8 cellular contexts compared by ENCODE assay signal in genomic region chr6:30411515-30412207, GRCh38.
A peak's percentile ranks its signal among the peaks of the same experiment; 100 is the strongest.
DNase-seq lines count a peak whose midpoint lies in the region; ATAC-seq and TF ChIP-seq lines count a peak whose summit lies in the region.

No MANE protein-coding gene starts in this region.

- peak; percentile 29 to 77 (median 55) for DNase-seq in CD8-positive, alpha-beta T cell
- DNase-seq in HT1080 (ENCODE audit: low read depth) (peak; percentile 48), SJSA1 (ENCODE audit: low read depth in 1 of 2, low spot score in 2 of 2) (peak; percentile 42 to 62), right atrium auricular region (ENCODE audit: low spot score) (no peak), smooth muscle cell of the brain vasculature (ENCODE audit: low read depth, low spot score) (peak; percentile 3), 8988T (no peak)
- peak; percentile 59 for DNase-seq in activated naive CD4-positive, alpha-beta T cell treated with Interleukin-2 at 50 U/mL for 16 hours

- H3K27ac ChIP-seq in CD8-positive, alpha-beta T cell (ENCODE audit: low read depth, low read length), result no peak overlapping the region
- H3K27ac ChIP-seq in SJSA1 (no peak overlapping the region), right atrium auricular region (no peak overlapping the region)

- H3K4me3 Mint-ChIP-seq in CD8-positive, alpha-beta T cell, result peak overlapping the region; percentile 52

- CTCF ChIA-PET in CD8-positive, alpha-beta T cell (lab: Charles Lee), result interaction anchor here (0.7 to 1.8 kb wide), 10 partner anchors 14 to 675 kb away, joined by 3 to 8 read pairs (median 3); no protein-coding TSS in a partner anchor

- peaks cover 12% of the 10 kb centered on the region for H3K9me3 Mint-ChIP-seq in CD8-positive, alpha-beta T cell

- H3K27ac Mint-ChIP-seq in CD8-positive, alpha-beta T cell, result no peak overlapping the region

- POLR2A ChIA-PET in CD8-positive, alpha-beta T cell (lab: Charles Lee), result no interaction called here

- peaks cover 3% of the 10 kb centered on the region for H3K9me3 ChIP-seq in CD8-positive, alpha-beta T cell (ENCODE audit: low read length)
- H3K9me3 ChIP-seq in SJSA1 (replicated peaks) (no peaks in the 10 kb centered on the region), right atrium auricular region (peaks cover 0 to 4% of the 10 kb centered on the region in 2 donors)

- H3K4me1 ChIP-seq in CD8-positive, alpha-beta T cell (ENCODE audit: insufficient read depth, low read length), result peaks cover 3% of the 10 kb centered on the region
- H3K4me1 ChIP-seq in SJSA1 (replicated peaks) (no peaks in the 10 kb centered on the region), right atrium auricular region (no peaks in the 10 kb centered on the region)

- intact Hi-C loops in CD8-positive, alpha-beta T cell (cut with DNase I, micrococcal nuclease), result loop anchor here in 1 of 2 experiments (1.0 to 2.0 kb wide), 2 partner anchors 42 to 675 kb away; no protein-coding TSS in a partner anchor

- no peak overlapping the region for H3K4me3 ChIP-seq in CD8-positive, alpha-beta T cell (ENCODE audit: low read depth, low read length)
- no peak overlapping the region for H3K4me3 ChIP-seq in SJSA1
- no peak overlapping the region for H3K4me3 ChIP-seq in right atrium auricular region

- ATAC-seq in CD8-positive, alpha-beta T cell, result peak; percentile 63
- no peak for ATAC-seq in GM18502 (IDR thresholded peaks at IDR 0.05; ENCODE audit: poor library complexity, unreplicated experiment)

- no peaks in the 10 kb centered on the region for H3K36me3 Mint-ChIP-seq in CD8-positive, alpha-beta T cell

- H3K36me3 ChIP-seq in CD8-positive, alpha-beta T cell (ENCODE audit: insufficient read depth, low read length), result no peaks in the 10 kb centered on the region
- H3K36me3 ChIP-seq in SJSA1, result no peaks in the 10 kb centered on the region
- no peaks in the 10 kb centered on the region for H3K36me3 ChIP-seq in right atrium auricular region

- H3K4me1 Mint-ChIP-seq in CD8-positive, alpha-beta T cell (ENCODE audit: low read depth), result peaks cover 7% of the 10 kb centered on the region

- peak; percentile 83 for TF ChIP-seq CTCF in CD8-positive, alpha-beta T cell (IDR thresholded peaks at IDR 0.05)
- TF ChIP-seq CTCF in right atrium auricular region (IDR thresholded peaks at IDR 0.05), result peak; percentile 67 to 74

- H3K27me3 Mint-ChIP-seq in CD8-positive, alpha-beta T cell (ENCODE audit: low read depth), result peaks cover 41% of the 10 kb centered on the region

- peaks cover 8% of the 10 kb centered on the region for H3K27me3 ChIP-seq in CD8-positive, alpha-beta T cell (ENCODE audit: insufficient read depth, low read length)
- peaks cover 44% of the 10 kb centered on the region for H3K27me3 ChIP-seq in SJSA1 (replicated peaks)
- no peaks in the 10 kb centered on the region for H3K27me3 ChIP-seq in right atrium auricular region

Comparison
In these comparisons a context has a peak if more than half of its experiments do, and no peak if none do; other contexts are left out.
1. DNase-seq: peak in CD8-positive, alpha-beta T cell (7 of 7), HT1080 (single experiment), SJSA1 (2 of 2), activated naive CD4-positive, alpha-beta T cell treated with Interleukin-2 at 50 U/mL for 16 hours (single experiment) and smooth muscle cell of the brain vasculature (single experiment); none in right atrium auricular region (single experiment) and 8988T (single experiment).